7 cellular contexts compared by ENCODE assay signal in genomic region chrX:29285670-29286069, GRCh38.
"Had no signal": no experiment of that assay in that cellular context is flagged by ENCODE, and none has a peak within 500 bp of the region (broad histone marks: within the 10 kb centered on the region; RNA-seq: fewer than 3 reads in every experiment).

No MANE protein-coding gene starts in this region.

- H2AFZ ChIP-seq: GM23338 had no signal

- FAIRE-seq: H1, H54, HepG2 had no signal

- H3K4me3 ChIP-seq: GM23338 had no signal

- H3K4me2 ChIP-seq: GM23338 had no signal

- DNase-seq: H9, HCEC 1CT, KBM-7 had no signal

- ATAC-seq: GM23338, HepG2 had no signal
